Comparison of ENCODE assay signal across 15 cellular contexts in genomic region chr11:121889168-121889567, GRCh38.
DNase-seq lines count a peak whose midpoint lies in the region; ATAC-seq and TF ChIP-seq lines count a peak whose summit lies in the region.
"Had no signal": no experiment of that assay in that cellular context is flagged by ENCODE, and none has a peak within 500 bp of the region (broad histone marks: within the 10 kb centered on the region; RNA-seq: fewer than 3 reads in every experiment).

No MANE protein-coding gene starts in this region.

- H3K27ac ChIP-seq in GM23248 = peak overlapping the region; percentile 86
- peak overlapping the region; percentile 89 for H3K27ac ChIP-seq in PC-3 (ENCODE audit: low read length)
- H3K27ac ChIP-seq in OCI-LY7 (ENCODE audit: low read depth, low read length, poor library complexity, severe bottlenecking) = no peak overlapping the region
- H3K27ac ChIP-seq: BLaER1 treated with 17β-estradiol and CSF1 and Interleukin-3, amounts not matched to agents 10 nM and 100 nM had no signal

- WGBS in GM23248 (ENCODE audit: low coverage in 1 of 2, low lambda C conversion rate in 2 of 2, missing lambda C conversion rate in 2 of 2), 2 experiments = 39 to 40% methylated on average over 6 of the region's 6 CpGs

- in situ Hi-C loops in GM23248 (cut with MboI) = no loop called here

- ATAC-seq in PC-3 (no peak), HG03520 (IDR thresholded peaks at IDR 0.05; ENCODE audit: unreplicated experiment) (no peak), Right ventricle myocardium inferior (no peak)
- no peak for ATAC-seq in activated T-cell treated with anti-CD3 and anti-CD28 coated beads, Interleukin-2, amount 50 U/mL, for 4 hours

- H3K9me3 ChIP-seq in GM23248 (ENCODE audit: low read depth) = no peaks in the 10 kb centered on the region
- no peaks in the 10 kb centered on the region for H3K9me3 ChIP-seq in PC-3 (ENCODE audit: low read length)
- H3K9me3 ChIP-seq in OCI-LY7 (ENCODE audit: low read length) = no peaks in the 10 kb centered on the region
- H3K9me3 ChIP-seq: BLaER1 treated with 17β-estradiol and CSF1 and Interleukin-3, amounts not matched to agents 10 nM and 100 nM had no signal

- BruUV-seq in PC-3 (replicated peaks; lab: Mats Ljungman, UMichigan) (no TSS peak), OCI-LY7 (replicated peaks; lab: Mats Ljungman, UMichigan) (no TSS peak)

- DNase-seq in GM23248 (peak; percentile 72), PC-3 (no peak), fibroblast of peridontal ligament (ENCODE audit: extremely low read depth) (peak; percentile 30), Right ventricle myocardium inferior (ENCODE audit: missing footprints) (no peak), OCI-LY7 (ENCODE audit: low spot score) (no peak)
- DNase-seq in activated T-cell treated with anti-CD3 and anti-CD28 coated beads, Interleukin-2, amount 50 U/mL, for 4 hours = no peak
- DNase-seq: DMS 273 treated with DMSO at 0.1 percent for 48 hours; H9; NCI-H1105; NCI-H1694 treated with DMSO at 0.1 percent for 48 hours; NCI-H69; NK-92 treated with Interleukin-12 subunit alpha and Interleukin-12 subunit beta, amount 100 ng/mL, for 24 hours; Right ventricle myocardium superior had no signal

- H3K27me3 ChIP-seq in GM23248 (replicated peaks; ENCODE audit: insufficient read depth) (no peaks in the 10 kb centered on the region), PC-3 (ENCODE audit: low read length) (no peaks in the 10 kb centered on the region)
- H3K27me3 ChIP-seq: BLaER1 treated with 17β-estradiol and CSF1 and Interleukin-3, amounts not matched to agents 10 nM and 100 nM had no signal

- H3K9me2 ChIP-seq in GM23248 (ENCODE audit: insufficient read depth) = no peaks in the 10 kb centered on the region
- no peaks in the 10 kb centered on the region for H3K9me2 ChIP-seq in PC-3 (replicated peaks; ENCODE audit: low read length)
- no peaks in the 10 kb centered on the region for H3K9me2 ChIP-seq in OCI-LY7 (ENCODE audit: insufficient read depth, low read length)

- H3K4me3 Mint-ChIP-seq in activated T-cell treated with anti-CD3 and anti-CD28 coated beads, Interleukin-2, amount 50 U/mL, for 4 hours = no peak overlapping the region
- H3K4me3 Mint-ChIP-seq: H9 had no signal

- H3K4me1 ChIP-seq in GM23248 (ENCODE audit: insufficient read depth) (peaks cover 62% of the 10 kb centered on the region), PC-3 (ENCODE audit: insufficient read depth, low read length) (peaks cover 38% of the 10 kb centered on the region), OCI-LY7 (ENCODE audit: insufficient read depth, low read length, poor library complexity, severe bottlenecking) (peaks cover 4% of the 10 kb centered on the region)

- H3K9ac ChIP-seq in GM23248 = no peak overlapping the region
- H3K9ac ChIP-seq in PC-3 (ENCODE audit: low read length) = no peak overlapping the region
- H3K9ac ChIP-seq: BLaER1 treated with 17β-estradiol and CSF1 and Interleukin-3, amounts not matched to agents 10 nM and 100 nM had no signal

- H3K9me3 Mint-ChIP-seq in activated T-cell treated with anti-CD3 and anti-CD28 coated beads, Interleukin-2, amount 50 U/mL, for 4 hours = no peaks in the 10 kb centered on the region
- H3K9me3 Mint-ChIP-seq: H9 had no signal

- H3F3A ChIP-seq in GM23248 (ENCODE audit: insufficient read depth) (peaks cover 53% of the 10 kb centered on the region), PC-3 (ENCODE audit: low read length, unreplicated experiment) (peaks cover 8% of the 10 kb centered on the region)

- H3K27me3 Mint-ChIP-seq in activated T-cell treated with anti-CD3 and anti-CD28 coated beads, Interleukin-2, amount 50 U/mL, for 4 hours (ENCODE audit: low read depth) = no peaks in the 10 kb centered on the region

- no peak for TF ChIP-seq CTCF in PC-3 (conservative IDR thresholded peaks at IDR 0.05; ENCODE audit: low read depth, low read length)
- no peak for TF ChIP-seq CTCF in OCI-LY7 (conservative IDR thresholded peaks at IDR 0.05; ENCODE audit: low read length)

- H3K36me3 ChIP-seq in GM23248 (ENCODE audit: low read depth) (no peaks in the 10 kb centered on the region), PC-3 (ENCODE audit: low read depth, low read length) (no peaks in the 10 kb centered on the region), OCI-LY7 (ENCODE audit: insufficient read depth, low read length) (no peaks in the 10 kb centered on the region)
- H3K36me3 ChIP-seq: BLaER1 treated with 17β-estradiol and CSF1 and Interleukin-3, amounts not matched to agents 10 nM and 100 nM had no signal

- POLR2A ChIA-PET in PC-3 (lab: Charles Lee; ENCODE audit: unreplicated experiment) (no interaction called here), OCI-LY7 (lab: Charles Lee) (no interaction called here)

- no peaks in the 10 kb centered on the region for H3K4me1 Mint-ChIP-seq in activated T-cell treated with anti-CD3 and anti-CD28 coated beads, Interleukin-2, amount 50 U/mL, for 4 hours (ENCODE audit: low read depth)

- no peaks in the 10 kb centered on the region for H3K79me2 ChIP-seq in GM23248 (ENCODE audit: insufficient read depth)
- H3K79me2 ChIP-seq in PC-3 (ENCODE audit: low read length) = no peaks in the 10 kb centered on the region
- no peaks in the 10 kb centered on the region for H3K79me2 ChIP-seq in OCI-LY7 (ENCODE audit: insufficient read depth, low read depth, low read length)

- H3K4me3 ChIP-seq in GM23248 = no peak overlapping the region
- H3K4me3 ChIP-seq in PC-3 (ENCODE audit: low read length) = no peak overlapping the region
- no peak overlapping the region for H3K4me3 ChIP-seq in OCI-LY7 (ENCODE audit: low read depth, low read length, poor library complexity, severe bottlenecking)
- H3K4me3 ChIP-seq: BLaER1 treated with 17β-estradiol and CSF1 and Interleukin-3, amounts not matched to agents 10 nM and 100 nM had no signal

- H2AFZ ChIP-seq in GM23248 (no peak overlapping the region), PC-3 (ENCODE audit: low read length) (no peak overlapping the region), OCI-LY7 (ENCODE audit: low read length) (no peak overlapping the region)

- H3K36me3 Mint-ChIP-seq in activated T-cell treated with anti-CD3 and anti-CD28 coated beads, Interleukin-2, amount 50 U/mL, for 4 hours (ENCODE audit: insufficient read depth) = no peaks in the 10 kb centered on the region

- intact Hi-C loops in PC-3 (cut with micrococcal nuclease) = no loop called here
- intact Hi-C loops in Right ventricle myocardium inferior (cut with DNase I) = no loop called here
- intact Hi-C loops in OCI-LY7 (cut with micrococcal nuclease; ENCODE audit: unreplicated experiment) = no loop called here

- no peak overlapping the region for H3K4me2 ChIP-seq in GM23248 (ENCODE audit: unreplicated experiment)
- peak overlapping the region; percentile 70; the same call in 1 of the 2 replicates for H3K4me2 ChIP-seq in PC-3 (ENCODE audit: low read length)
- H3K4me2 ChIP-seq in OCI-LY7 (ENCODE audit: low read length) = no peak overlapping the region
- H3K4me2 ChIP-seq: BLaER1 treated with 17β-estradiol and CSF1 and Interleukin-3, amounts not matched to agents 10 nM and 100 nM had no signal

- no peaks in the 10 kb centered on the region for H4K20me1 ChIP-seq in GM23248 (ENCODE audit: insufficient read depth)
- H4K20me1 ChIP-seq in PC-3 (ENCODE audit: low read length) = no peaks in the 10 kb centered on the region
- no peaks in the 10 kb centered on the region for H4K20me1 ChIP-seq in OCI-LY7 (ENCODE audit: insufficient read depth, low read length)
- H4K20me1 ChIP-seq: BLaER1 treated with 17β-estradiol and CSF1 and Interleukin-3, amounts not matched to agents 10 nM and 100 nM had no signal

- CTCF ChIA-PET in PC-3 (lab: Charles Lee) = interaction anchor here (0.6 kb wide), 1 partner anchor 60 kb away, joined by 3 read pairs; no protein-coding TSS in a partner anchor
- CTCF ChIA-PET in OCI-LY7 (lab: Charles Lee; ENCODE audit: unreplicated experiment) = no interaction called here

Comparison
In these comparisons a context has a peak if more than half of its experiments do, and no peak if none do; other contexts are left out.
1. DNase-seq: peak in GM23248 (single experiment) and fibroblast of peridontal ligament (single experiment); none in PC-3 (single experiment), activated T-cell treated with anti-CD3 and anti-CD28 coated beads, Interleukin-2, amount 50 U/mL, for 4 hours (single experiment), Right ventricle myocardium inferior (single experiment) and OCI-LY7 (single experiment).